ENCODE assay signal across 8 cellular contexts in genomic region chr4:174365018-174365587, GRCh38.
DNase-seq lines count a peak whose midpoint lies in the region; ATAC-seq and TF ChIP-seq lines count a peak whose summit lies in the region.

No MANE protein-coding gene starts in this region.

- ATAC-seq in psoas muscle = no peak

- H3K9me3 ChIP-seq in esophagus muscularis mucosa (no peaks in the 10 kb centered on the region), psoas muscle (no peaks in the 10 kb centered on the region), WERI-Rb-1 (ENCODE audit: severe bottlenecking) (peaks cover 2% of the 10 kb centered on the region)

- H3K27me3 ChIP-seq in esophagus muscularis mucosa (peaks cover 0 to 2% (median 0%) of the 10 kb centered on the region in 4 donors), psoas muscle (ENCODE audit: insufficient read depth in 3 of 3, low read length in 2 of 3) (no peaks in the 10 kb centered on the region), WERI-Rb-1 (ENCODE audit: insufficient read depth, low read depth, severe bottlenecking) (no peaks in the 10 kb centered on the region)

- H3K27ac ChIP-seq in esophagus muscularis mucosa (replicated peaks in 1 of 4) = no peak overlapping the region
- H3K27ac ChIP-seq in psoas muscle = no peak overlapping the region
- H3K27ac ChIP-seq in WERI-Rb-1 = no peak overlapping the region

- no peak for TF ChIP-seq EP300 in esophagus muscularis mucosa (IDR thresholded peaks at IDR 0.05)

- WGBS in esophagus muscularis mucosa = 26% methylated on average over 2 of the region's 2 CpGs
- WGBS in psoas muscle, 3 donors = 5 to 13% (median 10%) methylated on average over 2 of the region's 2 CpGs

- TF ChIP-seq CTCF in GM12872 (IDR thresholded peaks at IDR 0.05; ENCODE audit: insufficient read depth, low read depth, low read length) = peak; percentile 12; the same call in 1 of the 3 replicates
- peak; percentile 40 to 56 (median 46) for TF ChIP-seq CTCF in esophagus muscularis mucosa (IDR thresholded peaks at IDR 0.05)
- TF ChIP-seq CTCF in psoas muscle (IDR thresholded peaks at IDR 0.05) = peak; percentile 54
- TF ChIP-seq CTCF in WERI-Rb-1 (IDR thresholded peaks at IDR 0.05; ENCODE audit: low read depth, low read length) = no peak

- peaks cover 0 to 3% (median 0%) of the 10 kb centered on the region in 4 donors for H3K4me1 ChIP-seq in esophagus muscularis mucosa
- H3K4me1 ChIP-seq in psoas muscle = no peaks in the 10 kb centered on the region

- H3K4me3 ChIP-seq in esophagus muscularis mucosa (no peak overlapping the region), psoas muscle (no peak overlapping the region), WERI-Rb-1 (ENCODE audit: low read depth, low read length) (no peak overlapping the region)

- H3K36me3 ChIP-seq in esophagus muscularis mucosa (no peaks in the 10 kb centered on the region), psoas muscle (ENCODE audit: insufficient read depth in 1 of 2, low read depth in 1 of 2) (no peaks in the 10 kb centered on the region), WERI-Rb-1 (no peaks in the 10 kb centered on the region)

- intact Hi-C loops in esophagus muscularis mucosa (cut with DNase I) (loop anchor here (2.0 to 10.0 kb wide), 3 partner anchors 170 to 347 kb away; no protein-coding TSS in a partner anchor), psoas muscle (cut with DNase I) (loop anchor here (2.0 to 10.0 kb wide), 3 partner anchors 268 to 350 kb away; no protein-coding TSS in a partner anchor)

- no peak for TF ChIP-seq POLR2A in esophagus muscularis mucosa (IDR thresholded peaks at IDR 0.05; ENCODE audit: low read depth)

- DNase-seq in Ammon's horn (ENCODE audit: low spot score) (peak; percentile 16), NOMO-1 treated with dmso at 0.1 percent for 144 hours (lab: John Stamatoyannopoulos, UW; ENCODE audit: unreplicated experiment) (peak; percentile 41), esophagus muscularis mucosa (ENCODE audit: extremely low spot score) (no peak), psoas muscle (no peak), epidermal melanocyte (ENCODE audit: insufficient read length, low spot score) (no peak), WERI-Rb-1 (no peak), nucleus accumbens (lab: John Stamatoyannopoulos, UW) (no peak)

Comparison
In these comparisons a context has a peak if more than half of its experiments do, and no peak if none do; other contexts are left out.
1. DNase-seq: peak in Ammon's horn (single experiment) and NOMO-1 treated with dmso at 0.1 percent for 144 hours (single experiment); none in esophagus muscularis mucosa (single experiment), psoas muscle (0 of 2), epidermal melanocyte (single experiment), WERI-Rb-1 (single experiment) and nucleus accumbens (0 of 56).